In the genomic region with DNA sequence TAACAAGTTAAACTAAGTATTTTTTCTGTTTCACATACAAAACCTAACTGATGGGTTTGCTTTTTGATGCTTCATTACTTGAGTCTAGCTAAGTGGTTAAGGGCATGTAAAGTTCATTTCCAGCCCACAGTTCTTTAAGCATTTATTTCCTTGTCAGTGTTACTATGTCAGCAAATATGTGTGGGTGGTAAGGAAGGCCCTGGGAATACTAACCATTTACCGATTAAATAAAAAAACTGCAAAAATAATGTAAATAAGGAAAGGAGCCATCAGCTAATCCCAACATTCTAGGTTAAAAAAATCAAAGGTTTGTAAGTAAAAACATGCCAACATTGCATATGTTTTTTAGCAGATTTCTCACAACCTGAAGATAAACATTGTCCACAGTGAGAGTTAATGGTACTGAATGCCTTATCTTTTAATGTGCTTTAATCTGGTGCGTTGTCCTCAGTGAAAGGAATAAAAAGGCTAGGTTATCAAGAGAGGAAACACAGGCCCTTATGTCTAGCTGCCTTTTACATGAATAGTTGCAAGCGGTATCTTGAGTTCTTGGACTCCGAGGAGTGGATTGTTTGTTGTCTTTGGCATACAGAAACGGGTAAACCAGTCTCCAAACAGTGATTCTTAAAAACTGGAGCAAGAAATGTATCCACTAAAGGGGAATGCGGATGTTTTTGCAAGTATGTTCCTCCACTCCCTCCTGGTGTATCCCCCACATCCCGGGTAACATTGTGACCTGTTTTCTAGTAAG, we compare ENCODE assay signal across 1 cellular context.
TF ChIP-seq lines count a peak whose summit lies in the region.

No MANE protein-coding gene starts in this region.

TF ChIP-seq in endothelial cell of umbilical vein, 7 proteins besides CTCF, POLR2A, EP300 and RAD21 (continued from another document):
- TF ChIP-seq, protein P1, sequence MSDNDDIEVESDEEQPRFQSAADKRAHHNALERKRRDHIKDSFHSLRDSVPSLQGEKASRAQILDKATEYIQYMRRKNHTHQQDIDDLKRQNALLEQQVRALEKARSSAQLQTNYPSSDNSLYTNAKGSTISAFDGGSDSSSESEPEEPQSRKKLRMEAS (IDR thresholded peaks at IDR 0.05; ENCODE audit: insufficient read depth, insufficient read length): no peak
- TF ChIP-seq JUN (IDR thresholded peaks at IDR 0.05; ENCODE audit: borderline replicate concordance, insufficient read depth, insufficient read length, low read depth): no peak
- TF ChIP-seq GATA2 (IDR thresholded peaks at IDR 0.05; ENCODE audit: insufficient read depth, insufficient read length, low read depth, low read length): peak; percentile 88
